ENCODE assay signal across 8 cellular contexts in the genomic region with DNA sequence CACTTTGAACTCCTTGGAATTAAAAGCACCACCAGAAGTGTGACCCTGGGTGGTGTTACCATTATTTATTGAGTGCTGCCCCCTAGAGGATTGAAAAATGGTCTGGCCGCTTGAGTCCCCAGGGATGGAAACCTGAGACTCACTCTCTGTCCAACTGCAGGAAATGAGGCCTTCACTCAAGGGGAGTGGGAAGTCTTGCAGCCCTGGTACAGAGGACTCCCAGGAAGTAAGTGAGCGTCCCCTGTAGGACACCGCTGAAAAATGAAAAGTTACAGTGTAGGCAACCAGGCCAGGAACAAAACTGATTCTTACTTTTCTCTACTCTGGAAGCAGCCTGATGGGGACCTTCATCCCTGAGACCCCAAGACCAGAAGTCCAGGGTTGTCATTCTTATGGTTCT. TPM values are rescaled to one million over a fixed set of nuclear protein-coding genes. Genes with fewer than 3 reads are reported as not detected.
A peak's percentile ranks its signal among the peaks of the same experiment; 100 is the strongest.
DNase-seq lines count a peak whose midpoint lies in the region; ATAC-seq and TF ChIP-seq lines count a peak whose summit lies in the region.

No MANE protein-coding gene starts in this region.

- H3K9me3 Mint-ChIP-seq in activated CD4-positive, alpha-beta T cell treated with anti-CD3 and anti-CD28 coated beads, Interleukin-2, amount 10 ng/mL, durations not matched to agents 24 days and 14 days, result no peaks in the 10 kb centered on the region
- no peaks in the 10 kb centered on the region for H3K9me3 Mint-ChIP-seq in natural killer cell

- H3K27me3 Mint-ChIP-seq in activated CD4-positive, alpha-beta T cell treated with anti-CD3 and anti-CD28 coated beads, Interleukin-2, amount 10 ng/mL, durations not matched to agents 24 days and 14 days, result peaks cover 35% of the 10 kb centered on the region
- H3K27me3 Mint-ChIP-seq in natural killer cell (ENCODE audit: low read depth in 2 of 2), result peaks cover 44 to 69% of the 10 kb centered on the region in 2 donors

- ATAC-seq in GM19463 (IDR thresholded peaks at IDR 0.05; ENCODE audit: unreplicated experiment) (peak; percentile 51), HG03469 (IDR thresholded peaks at IDR 0.05; ENCODE audit: unreplicated experiment) (peak; percentile 47), natural killer cell (no peak)

- DNase-seq in DMS 273 treated with DMSO at 0.1 percent for 48 hours (lab: John Stamatoyannopoulos, UW) (peak; percentile 83), NCI-H524 (lab: John Stamatoyannopoulos, UW) (peak; percentile 92 to 97), erythroblast (lab: John Stamatoyannopoulos, UW) (peak; percentile 31 to 50), natural killer cell (no peak), cerebellar nuclear complex (lab: John Stamatoyannopoulos, UW) (no peak)
- peak; percentile 88 for DNase-seq in activated CD4-positive, alpha-beta T cell treated with anti-CD3 and anti-CD28 coated beads, Interleukin-2, amount 10 ng/mL, durations not matched to agents 24 days and 14 days

- peaks cover 48% of the 10 kb centered on the region for H3K4me1 Mint-ChIP-seq in activated CD4-positive, alpha-beta T cell treated with anti-CD3 and anti-CD28 coated beads, Interleukin-2, amount 10 ng/mL, durations not matched to agents 24 days and 14 days
- H3K4me1 Mint-ChIP-seq in natural killer cell, result no peaks in the 10 kb centered on the region

- H3K4me3 Mint-ChIP-seq in activated CD4-positive, alpha-beta T cell treated with anti-CD3 and anti-CD28 coated beads, Interleukin-2, amount 10 ng/mL, durations not matched to agents 24 days and 14 days, result no peak overlapping the region
- no peak overlapping the region for H3K4me3 Mint-ChIP-seq in natural killer cell

- peaks cover 12% of the 10 kb centered on the region for H3K36me3 Mint-ChIP-seq in activated CD4-positive, alpha-beta T cell treated with anti-CD3 and anti-CD28 coated beads, Interleukin-2, amount 10 ng/mL, durations not matched to agents 24 days and 14 days (ENCODE audit: low read depth)
- H3K36me3 Mint-ChIP-seq in natural killer cell, result no peaks in the 10 kb centered on the region

- TF ChIP-seq CTCF in natural killer cell (IDR thresholded peaks at IDR 0.05), result peak; percentile 42

- intact Hi-C loops in activated CD4-positive, alpha-beta T cell treated with anti-CD3 and anti-CD28 coated beads, Interleukin-2, amount 10 ng/mL, durations not matched to agents 24 days and 14 days (cut with micrococcal nuclease), result loop anchor here (1.0 to 10.0 kb wide), 10 partner anchors 19 to 1575 kb away; no protein-coding TSS in a partner anchor
- intact Hi-C loops in natural killer cell (cut with micrococcal nuclease), result no loop called here

- TF ChIP-seq POLR2A in erythroblast (IDR thresholded peaks at IDR 0.05; ENCODE audit: low read length), result no peak

- peak overlapping the region; percentile 14 for H3K27ac Mint-ChIP-seq in activated CD4-positive, alpha-beta T cell treated with anti-CD3 and anti-CD28 coated beads, Interleukin-2, amount 10 ng/mL, durations not matched to agents 24 days and 14 days
- no peak overlapping the region for H3K27ac Mint-ChIP-seq in natural killer cell

RNA-seq across cellular contexts. Expression of gene NRP2, which starts 2.2 kb away (rescaled TPM):
- 61.0 and 64.4 TPM in 2 replicates for total RNA-seq in activated CD4-positive, alpha-beta T cell treated with anti-CD3 and anti-CD28 coated beads, Interleukin-2, amount 10 ng/mL, durations not matched to agents 24 days and 14 days
- total RNA-seq in natural killer cell, result under 1 TPM in 1 of 3 donors, not detected in 2; 0.40 TPM

Comparison
In these comparisons a context has a peak if more than half of its experiments do, and no peak if none do; other contexts are left out.
1. DNase-seq: peak in DMS 273 treated with DMSO at 0.1 percent for 48 hours (single experiment), NCI-H524 (2 of 2), activated CD4-positive, alpha-beta T cell treated with anti-CD3 and anti-CD28 coated beads, Interleukin-2, amount 10 ng/mL, durations not matched to agents 24 days and 14 days (single experiment) and erythroblast (2 of 2); none in natural killer cell (single experiment) and cerebellar nuclear complex (0 of 2).
2. ATAC-seq: peak in GM19463 (single experiment) and HG03469 (single experiment); none in natural killer cell (0 of 3).
3. RNA of gene NRP2, which starts 2.2 kb away (total RNA-seq): 61.0 to 64.4 TPM in activated CD4-positive, alpha-beta T cell treated with anti-CD3 and anti-CD28 coated beads, Interleukin-2, amount 10 ng/mL, durations not matched to agents 24 days and 14 days; 0.40 TPM in natural killer cell; every median in the first group is over 10 times any median in the second.